Comparison of ENCODE assay signal across 8 cellular contexts in the genomic region with DNA sequence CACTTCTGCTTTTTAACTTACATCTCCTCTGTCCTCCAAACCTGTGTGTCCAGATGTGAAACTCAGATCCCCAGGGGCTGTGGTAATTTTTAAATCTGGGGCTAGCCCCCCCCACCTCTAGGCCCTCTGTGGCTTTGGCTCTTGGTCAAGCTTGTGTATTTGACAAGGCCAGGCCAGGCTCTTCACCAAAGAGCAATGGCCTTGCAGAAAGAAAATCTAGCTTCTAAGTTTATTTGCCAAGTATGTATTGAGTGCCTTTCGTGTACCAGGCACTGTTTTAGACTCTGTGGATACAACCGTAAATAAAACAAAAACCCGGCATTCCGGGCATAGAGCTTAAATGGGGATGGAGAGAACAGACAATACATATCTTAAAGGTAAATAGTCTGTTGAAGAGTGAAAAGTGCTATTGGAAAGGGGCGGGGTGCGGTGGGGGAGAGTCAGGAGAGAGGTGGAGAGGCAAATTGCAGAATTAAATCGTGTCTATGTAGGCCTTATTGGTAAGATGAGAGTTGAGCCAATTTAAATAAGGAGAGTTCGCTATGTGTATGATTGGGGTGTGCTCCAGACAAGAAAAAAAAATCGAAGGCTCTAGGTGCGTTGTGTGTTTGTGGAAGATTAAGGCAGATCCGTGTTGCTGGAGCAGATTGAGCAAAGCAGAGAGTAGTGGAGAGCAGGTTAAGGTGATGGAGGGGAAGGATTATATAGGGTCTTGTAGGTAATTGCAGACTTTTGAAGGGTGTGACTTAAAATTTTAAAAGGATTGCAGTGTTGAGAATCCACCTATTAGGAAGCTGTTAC. TPM values are rescaled to one million over a fixed set of nuclear protein-coding genes. Genes with fewer than 3 reads are reported as not detected.
DNase-seq lines count a peak whose midpoint lies in the region; ATAC-seq and TF ChIP-seq lines count a peak whose summit lies in the region.

No MANE protein-coding gene starts in this region.

- no peaks in the 10 kb centered on the region for H3K79me1 ChIP-seq in neuronal stem cell (ENCODE audit: low read depth, low read length)

- no peaks in the 10 kb centered on the region for H3K4me1 ChIP-seq in NT2/D1 (ENCODE audit: insufficient read depth, insufficient read length)
- H3K4me1 ChIP-seq in neuronal stem cell (ENCODE audit: control insufficient read depth in 2 of 2, insufficient read depth in 1 of 2, low read depth in 1 of 2, low read length in 2 of 2) = peaks cover 9 to 14% of the 10 kb centered on the region in 2 donors

- H2BK15ac ChIP-seq in neuronal stem cell (ENCODE audit: low read length) = no peak overlapping the region

- H2BK120ac ChIP-seq in neuronal stem cell (ENCODE audit: low read depth, low read length) = no peak overlapping the region

- peak overlapping the region; percentile 83 for H3K4me2 ChIP-seq in neuronal stem cell (ENCODE audit: insufficient read depth, low read length, poor library complexity, severe bottlenecking)

- POLR2A ChIA-PET in AG04449 (lab: Yijun Ruan, JAX) = no interaction called here

- no peak overlapping the region for H3K18ac ChIP-seq in neuronal stem cell (ENCODE audit: low read length)

- DNase-seq in AG04449 (ENCODE audit: low read depth, low spot score) (no peak), NT2/D1 (ENCODE audit: low read depth, low spot score) (no peak), epithelial cell of prostate (ENCODE audit: low read depth, low spot score) (no peak), neuronal stem cell (ENCODE audit: low spot score) (no peak), NCI-H748 (lab: John Stamatoyannopoulos, UW; ENCODE audit: unreplicated experiment) (no peak), NCI-H345 treated with DMSO at 0.1 percent for 48 hours (lab: John Stamatoyannopoulos, UW; ENCODE audit: unreplicated experiment) (no peak), occipital lobe (lab: John Stamatoyannopoulos, UW) (no peak)

- peak overlapping the region; percentile 90 for H3K9ac ChIP-seq in NT2/D1 (ENCODE audit: insufficient read length, low read depth)
- no peak overlapping the region for H3K9ac ChIP-seq in neuronal stem cell (ENCODE audit: low read depth, low read length, poor library complexity)

- no peak overlapping the region for H3K23ac ChIP-seq in neuronal stem cell (ENCODE audit: low read depth, low read length, poor library complexity)

- H2AFZ ChIP-seq in neuronal stem cell (ENCODE audit: low read length) = peak overlapping the region; percentile 91

- H3K27me3 ChIP-seq in NT2/D1 (ENCODE audit: insufficient read depth, insufficient read length) (no peaks in the 10 kb centered on the region), neuronal stem cell (ENCODE audit: control insufficient read depth in 3 of 3, insufficient read depth in 3 of 3, low read depth in 1 of 3, low read length in 3 of 3) (no peaks in the 10 kb centered on the region)

- CTCF ChIA-PET in AG04449 (lab: Yijun Ruan, JAX) = interaction anchor here (0.6 to 1.1 kb wide), 4 partner anchors 10 to 21 kb away, joined by 3 read pairs; no protein-coding TSS in a partner anchor

- H2BK12ac ChIP-seq in neuronal stem cell (ENCODE audit: low read length) = no peak overlapping the region

- H3K4ac ChIP-seq in neuronal stem cell (ENCODE audit: low read length) = no peak overlapping the region

- H3K9me3 ChIP-seq in NT2/D1 (ENCODE audit: insufficient read depth, low read length) (no peaks in the 10 kb centered on the region), neuronal stem cell (replicated peaks in 1 of 2; ENCODE audit: control insufficient read depth in 2 of 2, insufficient read depth in 1 of 2, low read depth in 1 of 2, low read length in 2 of 2) (peaks cover 0 to 3% of the 10 kb centered on the region in 2 donors)

- no peak overlapping the region for H2BK5ac ChIP-seq in neuronal stem cell (ENCODE audit: low read length)

- ATAC-seq in GM21390 (IDR thresholded peaks at IDR 0.05; ENCODE audit: unreplicated experiment) = peak; percentile 19

- H3K14ac ChIP-seq in neuronal stem cell (ENCODE audit: low read length) = no peak overlapping the region

- H3K36me3 ChIP-seq in NT2/D1 (ENCODE audit: insufficient read depth, insufficient read length, low read length) (no peaks in the 10 kb centered on the region), neuronal stem cell (replicated peaks in 1 of 2; ENCODE audit: control insufficient read depth in 2 of 2, insufficient read depth in 2 of 2, low read length in 2 of 2) (no peaks in the 10 kb centered on the region)

- no peak for TF ChIP-seq CTCF in AG04449 (IDR thresholded peaks at IDR 0.05; ENCODE audit: insufficient read depth, low read length, missing control alignments)

- no peak overlapping the region for H4K8ac ChIP-seq in neuronal stem cell (ENCODE audit: low read depth, low read length)

- H4K91ac ChIP-seq in neuronal stem cell (ENCODE audit: low read depth, low read length, poor library complexity) = no peak overlapping the region

- no peak overlapping the region for H2AK5ac ChIP-seq in neuronal stem cell (ENCODE audit: low read depth, low read length)

- no CpG with 5 or more reads among the region's 11 CpGs for WGBS in neuronal stem cell (ENCODE audit: extremely low coverage in 2 of 2, insufficient read length in 2 of 2, insufficient replicate concordance in 1 of 2), 2 donors

- peak overlapping the region; percentile 85 for H3K4me3 ChIP-seq in AG04449 (ENCODE audit: low read depth, low read length)
- peak overlapping the region; percentile 49 for H3K4me3 ChIP-seq in NT2/D1 (ENCODE audit: insufficient read length, low read depth)
- H3K4me3 ChIP-seq in neuronal stem cell (ENCODE audit: low read length in 2 of 2) = peak overlapping the region; percentile 60 to 95

- H3K27ac ChIP-seq in epithelial cell of prostate (peak overlapping the region; percentile 96), neuronal stem cell (replicated peaks; ENCODE audit: low read length) (peak overlapping the region; percentile 96)

RNA-seq across cellular contexts. Expression of gene DPH6, which starts 0.8 kb away (rescaled TPM):
- polyA plus RNA-seq in neuronal stem cell (2013, experiment 1 of 2) = 15.7 TPM
- 15.9 TPM for polyA plus RNA-seq in neuronal stem cell (2013, experiment 2 of 2)
- total RNA-seq in occipital lobe = 12.9 TPM
